ENCODE assay signal across 1 cellular context in genomic region chr18:26840965-26841364, GRCh38.
TF ChIP-seq lines count a peak whose summit lies in the region.

No MANE protein-coding gene starts in this region.

TF ChIP-seq in WTC11, 78 proteins besides CTCF, POLR2A, EP300 and RAD21 (continued from another document):
- TF ChIP-seq, protein P1, sequence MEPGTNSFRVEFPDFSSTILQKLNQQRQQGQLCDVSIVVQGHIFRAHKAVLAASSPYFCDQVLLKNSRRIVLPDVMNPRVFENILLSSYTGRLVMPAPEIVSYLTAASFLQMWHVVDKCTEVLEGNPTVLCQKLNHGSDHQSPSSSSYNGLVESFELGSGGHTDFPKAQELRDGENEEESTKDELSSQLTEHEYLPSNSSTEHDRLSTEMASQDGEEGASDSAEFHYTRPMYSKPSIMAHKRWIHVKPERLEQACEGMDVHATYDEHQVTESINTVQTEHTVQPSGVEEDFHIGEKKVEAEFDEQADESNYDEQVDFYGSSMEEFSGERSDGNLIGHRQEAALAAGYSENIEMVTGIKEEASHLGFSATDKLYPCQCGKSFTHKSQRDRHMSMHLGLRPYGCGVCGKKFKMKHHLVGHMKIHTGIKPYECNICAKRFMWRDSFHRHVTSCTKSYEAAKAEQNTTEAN (CRISPR knock-in tag; IDR thresholded peaks at IDR 0.05): no peak
- TF ChIP-seq MXD4 (CRISPR knock-in tag; IDR thresholded peaks at IDR 0.05; ENCODE audit: borderline replicate concordance): no peak
